In the genomic region with DNA sequence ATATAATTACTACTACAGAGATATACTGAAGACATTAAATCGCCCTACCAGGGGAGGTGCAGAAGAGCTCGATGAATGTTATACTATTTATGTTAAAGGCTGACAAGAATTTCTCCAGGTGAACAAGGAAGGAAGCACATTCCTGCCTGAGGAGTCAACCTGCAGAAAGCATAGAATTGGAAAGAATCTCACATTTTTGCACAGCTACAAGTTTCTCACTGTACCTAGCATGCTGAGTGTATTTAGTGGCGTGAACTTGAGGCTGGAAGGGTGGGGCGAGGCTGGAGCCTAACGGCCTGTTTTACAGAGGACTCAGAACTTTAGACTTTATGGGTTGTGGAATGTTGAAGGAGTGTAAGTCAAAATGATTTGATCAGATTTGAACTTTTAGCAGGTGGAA, we compare ENCODE assay signal across 17 cellular contexts.
"Had no signal": no experiment of that assay in that cellular context is flagged by ENCODE, and none has a peak within 500 bp of the region (broad histone marks: within the 10 kb centered on the region; RNA-seq: fewer than 3 reads in every experiment).

No MANE protein-coding gene starts in this region.

- H3K36me3 ChIP-seq: ascending aorta, cardiac muscle cell, tibial nerve had no signal

- H3K36me3 Mint-ChIP-seq: natural killer cell had no signal

- H3K27me3 ChIP-seq: ascending aorta, cardiac muscle cell, tibial nerve had no signal

- ATAC-seq: activated naive CD8-positive, alpha-beta T cell treated with anti-CD3 and anti-CD28 coated beads, Interleukin-2, amount 50 U/mL, for 24 hours; left lobe of liver; natural killer cell had no signal

- DNase-seq: activated CD4-positive, alpha-beta T cell treated with anti-CD3 and anti-CD28 coated beads, Interleukin-2, amount 50 U/mL, for 1 hour; activated CD8-positive, alpha-beta memory T cell treated with anti-CD3 and anti-CD28 coated beads for 24 hours; activated naive CD4-positive, alpha-beta T cell treated with anti-CD3 and anti-CD28 coated beads for 36 hours; activated naive CD8-positive, alpha-beta T cell treated with anti-CD3 and anti-CD28 coated beads, Interleukin-2, amount 50 U/mL, for 24 hours; foreskin fibroblast; natural killer cell; nucleus accumbens; posterior cingulate gyrus; stimulated activated CD4-positive, alpha-beta T cell treated with anti-CD3 and anti-CD28 coated beads, Interleukin-4, amount 100 ng/mL, for 24 hours; stimulated activated naive CD4-positive, alpha-beta T cell treated with Interleukin-2 at 50 U/mL for 16 hours; substantia nigra; SW 1271 had no signal

- H3K4me1 Mint-ChIP-seq: activated naive CD8-positive, alpha-beta T cell treated with anti-CD3 and anti-CD28 coated beads, Interleukin-2, amount 50 U/mL, for 24 hours had no signal

- H3K4me1 ChIP-seq: ascending aorta, tibial nerve had no signal

- H3K4me3 Mint-ChIP-seq: activated naive CD4-positive, alpha-beta T cell treated with anti-CD3 and anti-CD28 coated beads for 36 hours; activated naive CD8-positive, alpha-beta T cell treated with anti-CD3 and anti-CD28 coated beads, Interleukin-2, amount 50 U/mL, for 24 hours; natural killer cell had no signal

- H3K27me3 Mint-ChIP-seq: activated naive CD8-positive, alpha-beta T cell treated with anti-CD3 and anti-CD28 coated beads, Interleukin-2, amount 50 U/mL, for 24 hours had no signal

- H3K9me3 Mint-ChIP-seq: activated naive CD4-positive, alpha-beta T cell treated with anti-CD3 and anti-CD28 coated beads for 36 hours; activated naive CD8-positive, alpha-beta T cell treated with anti-CD3 and anti-CD28 coated beads, Interleukin-2, amount 50 U/mL, for 24 hours; activated T-helper 2 cell treated with anti-CD3 and anti-CD28 coated beads, Interferon-gamma antibody, Interleukin-2, Interleukin-4, amounts not matched to agents 10 μg/mL and 5 μg/mL and 100 μg/mL, durations not matched to agents 14 hours and 24 hours and 36 hours; natural killer cell had no signal

- H3K27ac Mint-ChIP-seq: activated naive CD4-positive, alpha-beta T cell treated with anti-CD3 and anti-CD28 coated beads for 36 hours; activated naive CD8-positive, alpha-beta T cell treated with anti-CD3 and anti-CD28 coated beads, Interleukin-2, amount 50 U/mL, for 24 hours; activated T-helper 2 cell treated with anti-CD3 and anti-CD28 coated beads, Interferon-gamma antibody, Interleukin-2, Interleukin-4, amounts not matched to agents 10 μg/mL and 5 μg/mL and 100 μg/mL, durations not matched to agents 14 hours and 24 hours and 36 hours; natural killer cell had no signal

- H3K9me3 ChIP-seq: ascending aorta, tibial nerve had no signal

- H3K4me3 ChIP-seq: ascending aorta, cardiac muscle cell, tibial nerve had no signal

- H3K27ac ChIP-seq: ascending aorta, cardiac muscle cell, tibial nerve had no signal
